In the genomic region with DNA sequence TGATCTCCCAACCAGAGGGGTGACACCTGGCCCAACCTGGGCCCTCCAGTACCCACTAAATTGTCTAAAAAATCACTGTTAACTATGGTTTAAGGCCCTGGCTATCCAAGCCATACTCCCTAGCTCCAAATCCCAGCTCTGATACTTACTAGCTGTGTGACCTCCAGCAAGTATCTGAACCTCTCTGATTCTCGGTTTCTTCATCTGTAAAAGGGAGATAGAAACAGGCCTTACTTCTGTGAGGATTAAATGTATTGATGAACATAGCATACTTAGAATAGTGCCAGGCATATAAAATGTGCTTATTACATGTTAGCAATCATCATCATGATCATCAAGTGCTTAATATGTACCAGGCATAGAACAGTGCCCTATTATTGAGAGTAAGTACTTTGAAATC, we compare ENCODE assay signal across 22 cellular contexts. TPM values are rescaled to one million over a fixed set of nuclear protein-coding genes. Genes with fewer than 3 reads are reported as not detected.
A peak's percentile ranks its signal among the peaks of the same experiment; 100 is the strongest.
DNase-seq lines count a peak whose midpoint lies in the region; ATAC-seq, FAIRE-seq and TF ChIP-seq lines count a peak whose summit lies in the region.
"Had no signal": no experiment of that assay in that cellular context is flagged by ENCODE, and none has a peak within 500 bp of the region (broad histone marks: within the 10 kb centered on the region; RNA-seq: fewer than 3 reads in every experiment).

No MANE protein-coding gene starts in this region.

- no peak overlapping the region for H2AK5ac ChIP-seq in H1 (ENCODE audit: low read depth, low read length)

- H3K27ac ChIP-seq in CD8-positive, alpha-beta T cell (ENCODE audit: low read depth, low read length): no peak overlapping the region
- no peak overlapping the region for H3K27ac ChIP-seq in H1 (ENCODE audit: low read depth, low read length)
- H3K27ac ChIP-seq: 22Rv1 had no signal

- TF ChIP-seq EP300 in H1 (IDR thresholded peaks at IDR 0.05; ENCODE audit: borderline replicate concordance in 1 of 2, low read depth in 2 of 2, low read length in 2 of 2): no peak

- H3K23ac ChIP-seq in H1 (ENCODE audit: insufficient read length): no peak overlapping the region

- H3K4me2 ChIP-seq in H1 (ENCODE audit: insufficient read depth in 1 of 2, low read depth in 2 of 2, low read length in 2 of 2): no peak overlapping the region
- H3K4me2 ChIP-seq: GM23338 had no signal

- H3K79me1 ChIP-seq in H1 (ENCODE audit: low read depth, low read length): no peaks in the 10 kb centered on the region

- no peak for TF ChIP-seq CTCF in CD8-positive, alpha-beta T cell (IDR thresholded peaks at IDR 0.05)
- TF ChIP-seq CTCF in H1 (IDR thresholded peaks at IDR 0.05; ENCODE audit: control extremely low read depth in 1 of 3, insufficient read depth in 1 of 3, low read depth in 1 of 3, low read length in 3 of 3) (no peak), chondrocyte (IDR thresholded peaks at IDR 0.05) (no peak), osteocyte (IDR thresholded peaks at IDR 0.05) (no peak)

- H3K27ac Mint-ChIP-seq in activated naive CD4-positive, alpha-beta T cell treated with anti-CD3 and anti-CD28 coated beads, Interleukin-2, amount 50 U/mL, for 72 hours: peak overlapping the region; percentile 44 to 78
- peak overlapping the region; percentile 33 for H3K27ac Mint-ChIP-seq in CD8-positive, alpha-beta T cell
- H3K27ac Mint-ChIP-seq in chondrocyte (ENCODE audit: unreplicated experiment) (no peak overlapping the region), osteocyte (ENCODE audit: unreplicated experiment) (no peak overlapping the region)
- H3K27ac Mint-ChIP-seq: GM23338 had no signal

- H3K4me1 Mint-ChIP-seq in CD8-positive, alpha-beta T cell (ENCODE audit: low read depth): peaks cover 23% of the 10 kb centered on the region
- H3K4me1 Mint-ChIP-seq in chondrocyte (ENCODE audit: low read depth) (peaks cover 10% of the 10 kb centered on the region), osteocyte (ENCODE audit: unreplicated experiment) (peaks cover 6% of the 10 kb centered on the region)

- H3K4ac ChIP-seq in H1 (replicated peaks; ENCODE audit: insufficient read length, low read depth, low read length): no peak overlapping the region

- peaks cover 10% of the 10 kb centered on the region in 2 donors for H3K36me3 Mint-ChIP-seq in activated naive CD4-positive, alpha-beta T cell treated with anti-CD3 and anti-CD28 coated beads, Interleukin-2, amount 50 U/mL, for 72 hours
- H3K36me3 Mint-ChIP-seq in CD8-positive, alpha-beta T cell: peaks cover 60% of the 10 kb centered on the region
- H3K36me3 Mint-ChIP-seq in chondrocyte (ENCODE audit: low read depth) (peaks cover 6% of the 10 kb centered on the region), osteocyte (ENCODE audit: unreplicated experiment) (no peaks in the 10 kb centered on the region)

- no peak overlapping the region for H4K5ac ChIP-seq in H1 (ENCODE audit: insufficient read length, low read depth, low read length)

- no peak for ATAC-seq in activated naive CD4-positive, alpha-beta T cell treated with anti-CD3 and anti-CD28 coated beads, Interleukin-2, amount 50 U/mL, for 72 hours
- ATAC-seq in CD8-positive, alpha-beta T cell: no peak
- ATAC-seq: GM23338 had no signal

- H3K9ac ChIP-seq in H1 (replicated peaks in 1 of 4; ENCODE audit: extremely low read depth in 1 of 4, low read depth in 3 of 4, low read length in 3 of 4): no peak overlapping the region

- H3K27me3 ChIP-seq in CD8-positive, alpha-beta T cell (ENCODE audit: insufficient read depth, low read length): no peaks in the 10 kb centered on the region
- peaks cover 0 to 13% (median 9%) of the 10 kb centered on the region in 4 experiments; a peak in 3 of 7 replicates for H3K27me3 ChIP-seq in H1 (replicated peaks in 1 of 4; ENCODE audit: control insufficient read depth in 3 of 4, extremely low read depth in 1 of 4, insufficient read depth in 3 of 4, low read length in 3 of 4)

- peaks cover 0 to 7% of the 10 kb centered on the region in 2 experiments for H4K20me1 ChIP-seq in H1 (replicated peaks in 1 of 2; ENCODE audit: control insufficient read depth in 1 of 2, insufficient read depth in 2 of 2, low read length in 2 of 2)

- peaks cover 13% of the 10 kb centered on the region for H3K4me1 ChIP-seq in CD8-positive, alpha-beta T cell (ENCODE audit: insufficient read depth, low read length)
- H3K4me1 ChIP-seq in H1 (replicated peaks in 1 of 4; ENCODE audit: control insufficient read depth in 3 of 4, insufficient read depth in 4 of 4, low read length in 3 of 4): peaks cover 2 to 8% (median 3%) of the 10 kb centered on the region in 4 experiments; a peak in 6 of 7 replicates
- H3K4me1 ChIP-seq: HAP-1 had no signal

- TF ChIP-seq POLR2A in H1 (IDR thresholded peaks at IDR 0.05; ENCODE audit: control extremely low read depth in 1 of 2, low read depth in 2 of 2, low read length in 2 of 2): no peak

- peaks cover 5% of the 10 kb centered on the region; the same call in 1 of the 2 replicates for H3K23me2 ChIP-seq in H1 (ENCODE audit: low read depth, low read length)

- no peaks in the 10 kb centered on the region for H3K9me3 Mint-ChIP-seq in activated naive CD4-positive, alpha-beta T cell treated with anti-CD3 and anti-CD28 coated beads, Interleukin-2, amount 50 U/mL, for 72 hours
- H3K9me3 Mint-ChIP-seq in CD8-positive, alpha-beta T cell: no peaks in the 10 kb centered on the region
- H3K9me3 Mint-ChIP-seq in chondrocyte (ENCODE audit: low read depth): no peaks in the 10 kb centered on the region
- H3K9me3 Mint-ChIP-seq in osteocyte (ENCODE audit: unreplicated experiment): no peaks in the 10 kb centered on the region
- H3K9me3 Mint-ChIP-seq: CD8-positive, alpha-beta memory T cell; GM23338 had no signal

- no peak overlapping the region for H2BK120ac ChIP-seq in H1 (replicated peaks; ENCODE audit: low read depth, low read length)

- H4K91ac ChIP-seq in H1 (replicated peaks; ENCODE audit: insufficient read length, low read length): no peak overlapping the region

- no peaks in the 10 kb centered on the region for H3K9me3 ChIP-seq in CD8-positive, alpha-beta T cell (ENCODE audit: low read length)
- H3K9me3 ChIP-seq in H1 (ENCODE audit: insufficient read depth in 2 of 2, low read depth in 1 of 2, low read length in 1 of 2): no peaks in the 10 kb centered on the region
- H3K9me3 ChIP-seq: HAP-1 had no signal

- intact Hi-C loops in CD8-positive, alpha-beta T cell (cut with DNase I, micrococcal nuclease): no loop called here

- no peak for TF ChIP-seq RAD21 in H1 (IDR thresholded peaks at IDR 0.05 in 1 of 2, conservative IDR thresholded peaks at IDR 0.05 in 1 of 2; ENCODE audit: low read depth in 2 of 2, low read length in 2 of 2)

- no peak for DNase-seq in activated naive CD4-positive, alpha-beta T cell treated with anti-CD3 and anti-CD28 coated beads, Interleukin-2, amount 50 U/mL, for 72 hours (ENCODE audit: low spot score in 2 of 2)
- DNase-seq in activated naive CD4-positive, alpha-beta T cell treated with anti-CD3 and anti-CD28 coated beads, Interleukin-2, amount 50 U/mL, for 16 hours: no peak
- no peak for DNase-seq in CD8-positive, alpha-beta T cell
- DNase-seq in H1 (ENCODE audit: low read depth in 1 of 2, low spot score in 2 of 2) (no peak), chondrocyte (ENCODE audit: low spot score) (no peak), osteocyte (ENCODE audit: extremely low spot score, unreplicated experiment) (no peak)
- no peak for DNase-seq in effector CD8-positive, alpha-beta T cell (lab: John Stamatoyannopoulos, UW)
- DNase-seq: C1 segment of cervical spinal cord, DMS 273 treated with DMSO at 0.1 percent for 48 hours, DMS79 treated with DMSO at 0.1 percent for 48 hours, GF-D8 had no signal

- H2BK20ac ChIP-seq in H1 (ENCODE audit: low read length): no peak overlapping the region

- no peak overlapping the region for H4K8ac ChIP-seq in H1 (ENCODE audit: extremely low read depth, insufficient read depth, low read length)

- no peaks in the 10 kb centered on the region for H3K27me3 Mint-ChIP-seq in CD8-positive, alpha-beta T cell (ENCODE audit: low read depth)
- H3K27me3 Mint-ChIP-seq in chondrocyte (ENCODE audit: low read depth) (no peaks in the 10 kb centered on the region), osteocyte (ENCODE audit: unreplicated experiment) (peaks cover 25% of the 10 kb centered on the region)
- H3K27me3 Mint-ChIP-seq: CD8-positive, alpha-beta memory T cell had no signal

- no peak overlapping the region for H3K14ac ChIP-seq in H1 (ENCODE audit: insufficient read length)

- no peak overlapping the region for H2BK5ac ChIP-seq in H1 (ENCODE audit: low read depth, low read length)

- H3K4me3 Mint-ChIP-seq in CD8-positive, alpha-beta T cell: no peak overlapping the region
- H3K4me3 Mint-ChIP-seq in chondrocyte (ENCODE audit: unreplicated experiment) (no peak overlapping the region), osteocyte (ENCODE audit: unreplicated experiment) (no peak overlapping the region)
- H3K4me3 Mint-ChIP-seq: CD8-positive, alpha-beta memory T cell; GM23338 had no signal

- no peak overlapping the region for H3K18ac ChIP-seq in H1 (ENCODE audit: extremely low read depth, low read length)

- H3K56ac ChIP-seq in H1 (replicated peaks; ENCODE audit: insufficient read length, low read depth, low read length): no peak overlapping the region

- POLR2A ChIA-PET in CD8-positive, alpha-beta T cell (lab: Charles Lee): interaction anchor here (0.7 kb wide), 1 partner anchor 20 kb away, joined by 3 read pairs; the partner anchor contains the start of gene GMFG
- POLR2A ChIA-PET in H1 (lab: Charles Lee; ENCODE audit: partially characterized antibody): no interaction called here

- CTCF ChIA-PET in CD8-positive, alpha-beta T cell (lab: Charles Lee): interaction anchor here (2.0 kb wide), 1 partner anchor 11 kb away, joined by 6 read pairs; no protein-coding TSS in a partner anchor
- CTCF ChIA-PET in H1 (lab: Charles Lee; ENCODE audit: partially characterized antibody): interaction anchor here (0.7 to 2.9 kb wide), 3 partner anchors 11 to 104 kb away, joined by 3 to 8 read pairs (median 7); no protein-coding TSS in a partner anchor

- H2BK15ac ChIP-seq in H1 (ENCODE audit: low read length): no peak overlapping the region

- no peak for FAIRE-seq in H1 (lab: Jason Lieb, UNC)
- FAIRE-seq: D721Med, GM18507, H54 had no signal

- H3K4me3 ChIP-seq in CD8-positive, alpha-beta T cell (ENCODE audit: low read depth, low read length): no peak overlapping the region
- H3K4me3 ChIP-seq in H1 (ENCODE audit: extremely low read depth in 1 of 4, insufficient read depth in 2 of 4, low read depth in 3 of 4, low read length in 4 of 4): no peak overlapping the region
- H3K4me3 ChIP-seq: GM23338, HAP-1 had no signal

- H2BK12ac ChIP-seq in H1 (ENCODE audit: low read depth, low read length): no peak overlapping the region

- H2AFZ ChIP-seq in H1 (ENCODE audit: low read length): no peak overlapping the region
- H2AFZ ChIP-seq: GM23338 had no signal

- 100% methylated on average over 1 of the region's 1 CpG; no CpG with 5 or more reads in 1 of the 2 experiments for WGBS in H1 (ENCODE audit: extremely low coverage in 1 of 2, insufficient coverage in 1 of 2, insufficient read length in 1 of 2, insufficient replicate concordance in 2 of 2, low coverage in 1 of 2, low lambda C conversion rate in 2 of 2, missing lambda C conversion rate in 1 of 2), 2 experiments

- H3K36me3 ChIP-seq in CD8-positive, alpha-beta T cell (ENCODE audit: insufficient read depth, low read length): peaks cover 3% of the 10 kb centered on the region
- H3K36me3 ChIP-seq in H1 (ENCODE audit: control insufficient read depth in 2 of 4, insufficient read depth in 4 of 4, low read length in 3 of 4): peaks cover 0 to 15% (median 1%) of the 10 kb centered on the region in 4 experiments; a peak in 3 of 8 replicates

- no peaks in the 10 kb centered on the region for H3K79me2 ChIP-seq in H1 (ENCODE audit: control insufficient read depth in 1 of 2, insufficient read depth in 2 of 2, low read length in 2 of 2)

RNA-seq across cellular contexts. Expression of gene LRFN1, which starts 4.7 kb away (rescaled TPM):
- total RNA-seq in activated naive CD4-positive, alpha-beta T cell treated with anti-CD3 and anti-CD28 coated beads, Interleukin-2, amount 50 U/mL, for 72 hours: 10 to 100 TPM in 1 of 2 donors, 1 to 10 TPM in 1; 5.3 to 11.2 TPM
- 1 to 10 TPM; 2.1 to 2.3 TPM for total RNA-seq in CD8-positive, alpha-beta T cell
- 6.6 and 7.5 TPM in 2 replicates for total RNA-seq in H1 (2021; fragmentation: NEBNext Ultra II Directional; extraction: Animal tissue kit (Norgen Biotek cat#: 25700))
- polyA plus RNA-seq in H1 (2011; rRNA removed): 2.4 and 6.1 TPM in 2 replicates
- polyA plus RNA-seq in H1 (2011; cell fraction: cytosol; rRNA removed): 2.3 TPM
- 3.7 TPM for polyA plus RNA-seq in H1 (2011; cell fraction: nucleus; rRNA removed)
- 1.9 to 4.8 TPM (median 3.9 TPM) in 4 replicates for polyA plus RNA-seq in H1 (2012, experiment 1 of 2)
- polyA plus RNA-seq in H1 (2012, experiment 2 of 2): 3.1 TPM
- polyA plus RNA-seq in H1 (2013, experiment 1 of 2): 8.1 TPM
- polyA plus RNA-seq in H1 (2013, experiment 2 of 2): 8.5 TPM
- polyA minus RNA-seq in H1 (2011; rRNA and poly(A)+ RNA removed): 0.68 and 1.4 TPM in 2 replicates
- 3.8 TPM for polyA minus RNA-seq in H1 (2011; cell fraction: cytosol; rRNA and poly(A)+ RNA removed)
- 5.0 TPM for polyA minus RNA-seq in H1 (2011; cell fraction: nucleus; rRNA and poly(A)+ RNA removed)
- total RNA-seq in chondrocyte: 1.7 to 2.0 TPM (median 1.7 TPM) in 3 replicates
- 0.31 and 0.35 TPM in 2 replicates for total RNA-seq in osteocyte

RNA-seq across cellular contexts. Expression of gene IFNL1, which starts 19.7 kb away (rescaled TPM):
- 1 to 10 TPM in 1 of 2 donors, not detected in 1; 1.8 TPM for total RNA-seq in activated naive CD4-positive, alpha-beta T cell treated with anti-CD3 and anti-CD28 coated beads, Interleukin-2, amount 50 U/mL, for 72 hours
- under 1 TPM in 1 of 2 experiments, not detected in 1; 0.38 TPM for total RNA-seq in CD8-positive, alpha-beta T cell
- not detected in 2 replicates for total RNA-seq in H1 (2021; fragmentation: NEBNext Ultra II Directional; extraction: Animal tissue kit (Norgen Biotek cat#: 25700))
- polyA plus RNA-seq in H1 (2011; rRNA removed): not detected in 2 replicates
- polyA plus RNA-seq in H1 (2011; cell fraction: cytosol; rRNA removed): not detected
- polyA plus RNA-seq in H1 (2011; cell fraction: nucleus; rRNA removed): not detected
- polyA plus RNA-seq in H1 (2012, experiment 1 of 2): not detected in 4 replicates
- polyA plus RNA-seq in H1 (2012, experiment 2 of 2): not detected
- polyA plus RNA-seq in H1 (2013, experiment 1 of 2): not detected
- not detected for polyA plus RNA-seq in H1 (2013, experiment 2 of 2)
- polyA minus RNA-seq in H1 (2011; rRNA and poly(A)+ RNA removed): not detected in 2 replicates
- not detected for polyA minus RNA-seq in H1 (2011; cell fraction: cytosol; rRNA and poly(A)+ RNA removed)
- not detected for polyA minus RNA-seq in H1 (2011; cell fraction: nucleus; rRNA and poly(A)+ RNA removed)
- not detected in 3 replicates for total RNA-seq in chondrocyte
- not detected in 2 replicates for total RNA-seq in osteocyte
- total RNA-seq: A673; CD8-positive, alpha-beta memory T cell; Daoy; G401; GM23338 had no signal
- polyA plus RNA-seq: BJ, GM23338 had no signal

RNA-seq across cellular contexts. Expression of gene GMFG, which starts 19.9 kb away (rescaled TPM):
- 100 to 1,000 TPM; 315 to 372 TPM for total RNA-seq in activated naive CD4-positive, alpha-beta T cell treated with anti-CD3 and anti-CD28 coated beads, Interleukin-2, amount 50 U/mL, for 72 hours
- 100 to 1,000 TPM; 247 to 248 TPM for total RNA-seq in CD8-positive, alpha-beta T cell
- not detected in 2 replicates for total RNA-seq in H1 (2021; fragmentation: NEBNext Ultra II Directional; extraction: Animal tissue kit (Norgen Biotek cat#: 25700))
- polyA plus RNA-seq in H1 (2011; rRNA removed): 0.24 and 0.26 TPM in 2 replicates
- 0.17 TPM for polyA plus RNA-seq in H1 (2011; cell fraction: cytosol; rRNA removed)
- polyA plus RNA-seq in H1 (2011; cell fraction: nucleus; rRNA removed): not detected
- polyA plus RNA-seq in H1 (2012, experiment 1 of 2): 0.36 to 0.66 TPM (median 0.58 TPM) in 3 of 4 replicates, not detected in the other
- polyA plus RNA-seq in H1 (2012, experiment 2 of 2): not detected
- 0.77 TPM for polyA plus RNA-seq in H1 (2013, experiment 1 of 2)
- polyA plus RNA-seq in H1 (2013, experiment 2 of 2): 0.53 TPM
- polyA minus RNA-seq in H1 (2011; rRNA and poly(A)+ RNA removed): 1.9 TPM in 1 of 2 replicates, not detected in the other
- polyA minus RNA-seq in H1 (2011; cell fraction: cytosol; rRNA and poly(A)+ RNA removed): not detected
- not detected for polyA minus RNA-seq in H1 (2011; cell fraction: nucleus; rRNA and poly(A)+ RNA removed)
- total RNA-seq in chondrocyte (not detected in 3 replicates), osteocyte (not detected in 2 replicates)
- total RNA-seq: A673, G401, GM23338 had no signal

RNA-seq across cellular contexts. Expression of gene SAMD4B, which starts 26.3 kb away (rescaled TPM):
- 10 to 100 TPM; 42.1 to 56.1 TPM for total RNA-seq in activated naive CD4-positive, alpha-beta T cell treated with anti-CD3 and anti-CD28 coated beads, Interleukin-2, amount 50 U/mL, for 72 hours
- total RNA-seq in CD8-positive, alpha-beta T cell: 10 to 100 TPM; 68.3 to 78.1 TPM
- total RNA-seq in H1 (2021; fragmentation: NEBNext Ultra II Directional; extraction: Animal tissue kit (Norgen Biotek cat#: 25700)): 158 and 161 TPM in 2 replicates
- 137 and 189 TPM in 2 replicates for polyA plus RNA-seq in H1 (2011; rRNA removed)
- 75.7 TPM for polyA plus RNA-seq in H1 (2011; cell fraction: cytosol; rRNA removed)
- polyA plus RNA-seq in H1 (2011; cell fraction: nucleus; rRNA removed): 158 TPM
- 128 to 184 TPM (median 152 TPM) in 4 replicates for polyA plus RNA-seq in H1 (2012, experiment 1 of 2)
- polyA plus RNA-seq in H1 (2012, experiment 2 of 2): 152 TPM
- polyA plus RNA-seq in H1 (2013, experiment 1 of 2): 146 TPM
- polyA plus RNA-seq in H1 (2013, experiment 2 of 2): 143 TPM
- polyA minus RNA-seq in H1 (2011; rRNA and poly(A)+ RNA removed): 84.1 and 116 TPM in 2 replicates
- polyA minus RNA-seq in H1 (2011; cell fraction: cytosol; rRNA and poly(A)+ RNA removed): 86.4 TPM
- 65.0 TPM for polyA minus RNA-seq in H1 (2011; cell fraction: nucleus; rRNA and poly(A)+ RNA removed)
- total RNA-seq in chondrocyte: 77.3 to 82.9 TPM (median 81.1 TPM) in 3 replicates
- total RNA-seq in osteocyte: 100 and 101 TPM in 2 replicates

RNA-seq across cellular contexts. Expression of gene IFNL2, which starts 47.7 kb away (rescaled TPM):
- total RNA-seq in activated naive CD4-positive, alpha-beta T cell treated with anti-CD3 and anti-CD28 coated beads, Interleukin-2, amount 50 U/mL, for 72 hours: under 1 TPM in 1 of 2 donors, not detected in 1; 0.35 TPM
- total RNA-seq in CD8-positive, alpha-beta T cell: not detected
- total RNA-seq in H1 (2021; fragmentation: NEBNext Ultra II Directional; extraction: Animal tissue kit (Norgen Biotek cat#: 25700)): not detected in 2 replicates
- polyA plus RNA-seq in H1 (2011; rRNA removed): not detected in 2 replicates
- polyA plus RNA-seq in H1 (2011; cell fraction: cytosol; rRNA removed): not detected
- not detected for polyA plus RNA-seq in H1 (2011; cell fraction: nucleus; rRNA removed)
- not detected in 4 replicates for polyA plus RNA-seq in H1 (2012, experiment 1 of 2)
- polyA plus RNA-seq in H1 (2012, experiment 2 of 2): not detected
- polyA plus RNA-seq in H1 (2013, experiment 1 of 2): not detected
- polyA plus RNA-seq in H1 (2013, experiment 2 of 2): not detected
- not detected in 2 replicates for polyA minus RNA-seq in H1 (2011; rRNA and poly(A)+ RNA removed)
- polyA minus RNA-seq in H1 (2011; cell fraction: cytosol; rRNA and poly(A)+ RNA removed): not detected
- not detected for polyA minus RNA-seq in H1 (2011; cell fraction: nucleus; rRNA and poly(A)+ RNA removed)
- total RNA-seq in chondrocyte (not detected in 3 replicates), osteocyte (not detected in 2 replicates)
- total RNA-seq: A673; CD8-positive, alpha-beta memory T cell; Daoy; G401; GM23338 had no signal
- polyA plus RNA-seq: BJ; CD8-positive, alpha-beta memory T cell; GM23338 had no signal

Comparison
In these comparisons a context has a peak if more than half of its experiments do, and no peak if none do; other contexts are left out.
1. H3K27ac Mint-ChIP-seq: peak in activated naive CD4-positive, alpha-beta T cell treated with anti-CD3 and anti-CD28 coated beads, Interleukin-2, amount 50 U/mL, for 72 hours (2 of 2) and CD8-positive, alpha-beta T cell (single experiment); none in chondrocyte (single experiment) and osteocyte (single experiment).
2. RNA of gene GMFG, which starts 19.9 kb away (total RNA-seq): 315 to 372 TPM in activated naive CD4-positive, alpha-beta T cell treated with anti-CD3 and anti-CD28 coated beads, Interleukin-2, amount 50 U/mL, for 72 hours and 247 to 248 TPM in CD8-positive, alpha-beta T cell; not detected in osteocyte, not detected in H1 and not detected in chondrocyte; every median in the first group is over 100 times any median in the second.